29 cellular contexts compared by ENCODE assay signal in the genomic region with DNA sequence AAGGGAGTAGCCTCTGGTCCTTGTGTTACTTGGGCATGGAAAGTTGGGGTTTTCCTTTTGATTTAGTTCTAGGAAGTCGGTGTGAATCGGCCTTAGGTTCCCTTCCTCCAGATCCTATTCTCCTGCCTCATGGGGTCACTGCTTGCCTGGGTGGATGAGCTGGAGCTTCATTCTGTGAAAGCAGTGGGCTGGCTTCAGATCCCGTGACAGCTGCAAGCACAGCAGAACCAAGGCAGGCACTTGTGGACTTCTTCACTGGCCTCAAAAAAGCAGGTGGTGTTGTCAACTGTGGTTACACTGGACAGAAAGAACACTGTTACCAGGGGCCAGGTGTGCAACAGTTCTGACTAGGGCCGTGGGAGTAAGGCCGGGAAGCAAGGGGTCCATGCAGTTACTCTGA.
DNase-seq lines count a peak whose midpoint lies in the region; ATAC-seq, FAIRE-seq and TF ChIP-seq lines count a peak whose summit lies in the region.
"Had no signal": no experiment of that assay in that cellular context is flagged by ENCODE, and none has a peak within 500 bp of the region (broad histone marks: within the 10 kb centered on the region; RNA-seq: fewer than 3 reads in every experiment).

No MANE protein-coding gene starts in this region.

- DNase-seq in activated CD4-positive, alpha-beta T cell treated with anti-CD3 and anti-CD28 coated beads, Interleukin-2, amount 10 ng/mL, durations not matched to agents 24 days and 14 days, result no peak
- DNase-seq in activated CD4-positive, alpha-beta T cell treated with anti-CD3 and anti-CD28 coated beads, Interleukin-2, amount 50 U/mL, for 4 hours, result no peak
- DNase-seq in CD4-positive, alpha-beta memory T cell, result no peak
- DNase-seq in gastrocnemius medialis (peak in 1 of 2 donors; percentile 25), D721Med (ENCODE audit: insufficient read length, low spot score) (no peak), AG08395 (ENCODE audit: low spot score) (no peak)
- DNase-seq: activated CD8-positive, alpha-beta T cell treated with anti-CD3 and anti-CD28 coated beads for 36 hours; activated effector memory CD4-positive, alpha-beta T cell treated with Interleukin-2 at 50 U/mL for 16 hours; BE2C; Caco-2; caudate nucleus; GM23248; Kasumi-1; mammary epithelial cell; NCI-H1436 treated with DMSO at 0.1 percent for 48 hours; NK-92 treated with Interleukin-12 subunit alpha and Interleukin-12 subunit beta, amount 100 ng/mL, for 24 hours; PC-3; SK-N-SH; stimulated activated CD8-positive, alpha-beta memory T cell treated with anti-CD3 and anti-CD28 coated beads, Interleukin-4, amount 100 ng/mL, for 48 hours; thyroid gland had no signal

- CTCF ChIA-PET in CD4-positive, alpha-beta memory T cell (lab: Charles Lee; ENCODE audit: partially characterized antibody), result no interaction called here

- H3K4me3 ChIP-seq in CD4-positive, alpha-beta memory T cell (ENCODE audit: low read length in 2 of 2), result no peak overlapping the region
- H3K4me3 ChIP-seq in gastrocnemius medialis, result peak overlapping the region in 1 of 4 donors; percentile 25
- H3K4me3 ChIP-seq: GM23248, right atrium auricular region, thyroid gland, vagina had no signal

- in situ Hi-C loops in gastrocnemius medialis (cut with MboI; ENCODE audit: low sequenced_read_pairs in 4 of 4), result loop anchor here in 1 of 4 donors (25.0 kb wide), 1 partner anchor 100 kb away; no protein-coding TSS in a partner anchor

- TF ChIP-seq CTCF in gastrocnemius medialis (IDR thresholded peaks at IDR 0.05 in 4 of 5, conservative IDR thresholded peaks at IDR 0.05 in 1 of 5) (no peak), D721Med (IDR thresholded peaks at IDR 0.05; ENCODE audit: insufficient read depth, missing control alignments) (no peak)

- intact Hi-C loops in activated CD4-positive, alpha-beta T cell treated with anti-CD3 and anti-CD28 coated beads, Interleukin-2, amount 10 ng/mL, durations not matched to agents 24 days and 14 days (cut with micrococcal nuclease), result loop anchor here (5.0 kb wide), 1 partner anchor 195 kb away; no protein-coding TSS in a partner anchor
- intact Hi-C loops in CD4-positive, alpha-beta memory T cell (cut with micrococcal nuclease), result no loop called here
- intact Hi-C loops in gastrocnemius medialis (cut with DNase I; ENCODE audit: low total_unique reads), result loop anchor here (5.0 kb wide), 1 partner anchor 70 kb away; no protein-coding TSS in a partner anchor

- FAIRE-seq in D721Med (lab: Jason Lieb, UNC), result no peak

- H3K27me3 Mint-ChIP-seq in activated CD4-positive, alpha-beta T cell treated with anti-CD3 and anti-CD28 coated beads, Interleukin-2, amount 10 ng/mL, durations not matched to agents 24 days and 14 days, result no peaks in the 10 kb centered on the region
- H3K27me3 Mint-ChIP-seq in CD4-positive, alpha-beta memory T cell, result no peaks in the 10 kb centered on the region
- no peaks in the 10 kb centered on the region for H3K27me3 Mint-ChIP-seq in activated T-helper 17 cell treated with anti-CD3 and anti-CD28 coated beads, Interleukin-2, amount 50 U/mL, for 72 hours
- H3K27me3 Mint-ChIP-seq: activated CD8-positive, alpha-beta T cell treated with anti-CD3 and anti-CD28 coated beads for 36 hours; dendritic cell treated with granulocyte-macrophage colony-stimulating factor and Interleukin-4, amounts not matched to agents 40 ng/mL and 50 ng/mL, for 4 days had no signal

- H3K27me3 ChIP-seq in CD4-positive, alpha-beta memory T cell (ENCODE audit: insufficient read depth, low read length), result no peaks in the 10 kb centered on the region
- H3K27me3 ChIP-seq in gastrocnemius medialis, result no peaks in the 10 kb centered on the region
- H3K27me3 ChIP-seq: BE2C, right atrium auricular region, thyroid gland, vagina had no signal

- H3K27ac Mint-ChIP-seq in activated CD4-positive, alpha-beta T cell treated with anti-CD3 and anti-CD28 coated beads, Interleukin-2, amount 10 ng/mL, durations not matched to agents 24 days and 14 days, result peak overlapping the region; percentile 49
- H3K27ac Mint-ChIP-seq in CD4-positive, alpha-beta memory T cell, result peak overlapping the region in 6 of 7 donors; percentile 53 to 89 (median 76)
- peak overlapping the region; percentile 6 for H3K27ac Mint-ChIP-seq in activated T-helper 17 cell treated with anti-CD3 and anti-CD28 coated beads, Interleukin-2, amount 50 U/mL, for 72 hours
- H3K27ac Mint-ChIP-seq: activated CD8-positive, alpha-beta T cell treated with anti-CD3 and anti-CD28 coated beads for 36 hours; dendritic cell treated with granulocyte-macrophage colony-stimulating factor and Interleukin-4, amounts not matched to agents 40 ng/mL and 50 ng/mL, for 4 days had no signal

- no peak for TF ChIP-seq POLR2A in gastrocnemius medialis (IDR thresholded peaks at IDR 0.05)

- peaks cover 47% of the 10 kb centered on the region for H3K4me1 Mint-ChIP-seq in activated CD4-positive, alpha-beta T cell treated with anti-CD3 and anti-CD28 coated beads, Interleukin-2, amount 10 ng/mL, durations not matched to agents 24 days and 14 days
- peaks cover 49 to 79% (median 62%) of the 10 kb centered on the region in 4 donors for H3K4me1 Mint-ChIP-seq in CD4-positive, alpha-beta memory T cell
- H3K4me1 Mint-ChIP-seq in activated T-helper 17 cell treated with anti-CD3 and anti-CD28 coated beads, Interleukin-2, amount 50 U/mL, for 72 hours, result peaks cover 35% of the 10 kb centered on the region

- POLR2A ChIA-PET in CD4-positive, alpha-beta memory T cell (lab: Charles Lee; ENCODE audit: partially characterized antibody), result interaction anchor here (1.3 kb wide), 1 partner anchor 10 kb away, joined by 3 read pairs; no protein-coding TSS in a partner anchor

- peaks cover 24% of the 10 kb centered on the region for H3K36me3 Mint-ChIP-seq in activated CD4-positive, alpha-beta T cell treated with anti-CD3 and anti-CD28 coated beads, Interleukin-2, amount 10 ng/mL, durations not matched to agents 24 days and 14 days (ENCODE audit: low read depth)
- H3K36me3 Mint-ChIP-seq in CD4-positive, alpha-beta memory T cell, result peaks cover 15 to 19% of the 10 kb centered on the region in 2 donors
- H3K36me3 Mint-ChIP-seq in activated T-helper 17 cell treated with anti-CD3 and anti-CD28 coated beads, Interleukin-2, amount 50 U/mL, for 72 hours (ENCODE audit: low read depth), result peaks cover 28% of the 10 kb centered on the region

- H3K9me3 Mint-ChIP-seq in activated CD4-positive, alpha-beta T cell treated with anti-CD3 and anti-CD28 coated beads, Interleukin-2, amount 10 ng/mL, durations not matched to agents 24 days and 14 days, result peaks cover 3% of the 10 kb centered on the region
- peaks cover 0 to 6% (median 3%) of the 10 kb centered on the region in 8 donors for H3K9me3 Mint-ChIP-seq in CD4-positive, alpha-beta memory T cell
- no peaks in the 10 kb centered on the region for H3K9me3 Mint-ChIP-seq in activated T-helper 17 cell treated with anti-CD3 and anti-CD28 coated beads, Interleukin-2, amount 50 U/mL, for 72 hours

- no peak overlapping the region for H3K4me3 Mint-ChIP-seq in activated CD4-positive, alpha-beta T cell treated with anti-CD3 and anti-CD28 coated beads, Interleukin-2, amount 10 ng/mL, durations not matched to agents 24 days and 14 days
- peak overlapping the region in 3 of 8 donors; percentile 15 to 49 (median 25) for H3K4me3 Mint-ChIP-seq in CD4-positive, alpha-beta memory T cell
- no peak overlapping the region for H3K4me3 Mint-ChIP-seq in activated T-helper 17 cell treated with anti-CD3 and anti-CD28 coated beads, Interleukin-2, amount 50 U/mL, for 72 hours
- H3K4me3 Mint-ChIP-seq: activated CD8-positive, alpha-beta T cell treated with anti-CD3 and anti-CD28 coated beads for 36 hours; dendritic cell treated with granulocyte-macrophage colony-stimulating factor and Interleukin-4, amounts not matched to agents 40 ng/mL and 50 ng/mL, for 4 days; neural crest cell had no signal

- no peaks in the 10 kb centered on the region for H3K9me3 ChIP-seq in CD4-positive, alpha-beta memory T cell (ENCODE audit: control insufficient read depth in 1 of 2, low read length in 2 of 2)
- no peaks in the 10 kb centered on the region for H3K9me3 ChIP-seq in gastrocnemius medialis
- H3K9me3 ChIP-seq: BE2C, Caco-2, right atrium auricular region, SK-N-SH, thyroid gland, vagina had no signal

- H3K27ac ChIP-seq in CD4-positive, alpha-beta memory T cell (ENCODE audit: low read depth, low read length), result no peak overlapping the region
- H3K27ac ChIP-seq in gastrocnemius medialis, result peak overlapping the region in 2 of 4 donors; percentile 10 to 41
- H3K27ac ChIP-seq: GM23248, parathyroid adenoma, right atrium auricular region, thyroid gland, vagina had no signal

- no peak for ATAC-seq in activated T-helper 17 cell treated with anti-CD3 and anti-CD28 coated beads, Interleukin-2, amount 50 U/mL, for 72 hours (replicated peaks)
- ATAC-seq in gastrocnemius medialis (peak; percentile 43 to 47), HG02678 (IDR thresholded peaks at IDR 0.05; ENCODE audit: unreplicated experiment) (no peak)
- ATAC-seq: activated CD4-positive, CD25-positive, alpha-beta regulatory T cell treated with anti-CD3 and anti-CD28 coated beads, Interleukin-2, amount 50 U/mL, for 24 hours; activated CD8-positive, alpha-beta T cell treated with anti-CD3 and anti-CD28 coated beads for 36 hours; esophagus mucosa; PC-3 had no signal

- H3K4me1 ChIP-seq in CD4-positive, alpha-beta memory T cell (ENCODE audit: insufficient read depth, low read length), result peaks cover 58% of the 10 kb centered on the region
- peaks cover 5 to 14% of the 10 kb centered on the region in 2 donors for H3K4me1 ChIP-seq in gastrocnemius medialis
- H3K4me1 ChIP-seq: BE2C, Caco-2, parathyroid adenoma had no signal

- no peaks in the 10 kb centered on the region for H3K36me3 ChIP-seq in CD4-positive, alpha-beta memory T cell (ENCODE audit: insufficient read depth, low read length)
- no peaks in the 10 kb centered on the region for H3K36me3 ChIP-seq in gastrocnemius medialis
- H3K36me3 ChIP-seq: BE2C, right atrium auricular region, thyroid gland, vagina had no signal

Comparison
In these comparisons a context has a peak if more than half of its experiments do, and no peak if none do; other contexts are left out.
1. H3K27ac Mint-ChIP-seq: peak in every context shown above with its lines; median percentile 76 in CD4-positive, alpha-beta memory T cell; 49 in activated CD4-positive, alpha-beta T cell treated with anti-CD3 and anti-CD28 coated beads, Interleukin-2, amount 10 ng/mL, durations not matched to agents 24 days and 14 days; 6 in activated T-helper 17 cell treated with anti-CD3 and anti-CD28 coated beads, Interleukin-2, amount 50 U/mL, for 72 hours.
2. ATAC-seq: peak in gastrocnemius medialis (2 of 2); none in activated T-helper 17 cell treated with anti-CD3 and anti-CD28 coated beads, Interleukin-2, amount 50 U/mL, for 72 hours (single experiment) and HG02678 (single experiment).